In the genomic region with DNA sequence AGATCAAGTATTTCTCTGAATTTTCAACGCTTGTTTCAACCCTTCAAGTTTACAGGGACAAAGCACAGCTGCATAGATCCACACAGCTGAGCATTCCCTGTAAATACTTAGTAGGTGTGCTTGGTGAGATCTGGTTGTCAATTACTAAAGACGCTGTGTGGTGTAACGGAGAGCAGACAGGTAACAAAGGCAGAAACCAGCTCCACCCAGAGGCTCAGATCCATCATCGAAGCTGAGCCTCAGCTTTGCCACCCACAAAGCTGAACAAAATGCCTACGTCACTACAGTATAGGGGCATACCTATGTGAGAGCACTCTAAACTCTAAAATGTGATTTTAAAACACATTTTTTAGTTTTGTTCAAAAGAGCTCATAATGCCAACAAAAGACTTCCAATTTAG, we compare ENCODE assay signal across 23 cellular contexts.
"Had no signal": no experiment of that assay in that cellular context is flagged by ENCODE, and none has a peak within 500 bp of the region (broad histone marks: within the 10 kb centered on the region; RNA-seq: fewer than 3 reads in every experiment).

No MANE protein-coding gene starts in this region.

- H3K27ac Mint-ChIP-seq: activated CD4-positive, alpha-beta memory T cell treated with anti-CD3 and anti-CD28 coated beads, Interleukin-2, amount 10 ng/mL, durations not matched to agents 7 days and 5 days; activated CD4-positive, alpha-beta T cell treated with anti-CD3 and anti-CD28 coated beads, Interleukin-2, amount 10 ng/mL, durations not matched to agents 7 days and 5 days; activated naive CD8-positive, alpha-beta T cell; T-helper 1 cell treated with Interleukin-12 subunit alpha and Interleukin-12 subunit beta and Interleukin-4 antibody, amounts not matched to agents 30 μg/mL and 1 μg/mL, for 36 hours had no signal

- H3K4me3 Mint-ChIP-seq: activated CD4-positive, alpha-beta memory T cell treated with anti-CD3 and anti-CD28 coated beads, Interleukin-2, amount 10 ng/mL, durations not matched to agents 7 days and 5 days; activated CD4-positive, alpha-beta T cell treated with anti-CD3 and anti-CD28 coated beads, Interleukin-2, amount 10 ng/mL, durations not matched to agents 7 days and 5 days; activated naive CD8-positive, alpha-beta T cell; T-helper 1 cell treated with Interleukin-12 subunit alpha and Interleukin-12 subunit beta and Interleukin-4 antibody, amounts not matched to agents 30 μg/mL and 1 μg/mL, for 36 hours had no signal

- H3K4me1 Mint-ChIP-seq: activated CD4-positive, alpha-beta memory T cell treated with anti-CD3 and anti-CD28 coated beads, Interleukin-2, amount 10 ng/mL, durations not matched to agents 7 days and 5 days had no signal

- H3K27me3 Mint-ChIP-seq: activated CD4-positive, alpha-beta memory T cell treated with anti-CD3 and anti-CD28 coated beads, Interleukin-2, amount 10 ng/mL, durations not matched to agents 7 days and 5 days; activated CD4-positive, alpha-beta T cell treated with anti-CD3 and anti-CD28 coated beads, Interleukin-2, amount 10 ng/mL, durations not matched to agents 7 days and 5 days; activated naive CD8-positive, alpha-beta T cell had no signal

- H3K9me3 Mint-ChIP-seq: activated CD4-positive, alpha-beta memory T cell treated with anti-CD3 and anti-CD28 coated beads, Interleukin-2, amount 10 ng/mL, durations not matched to agents 7 days and 5 days; T-helper 1 cell treated with Interleukin-12 subunit alpha and Interleukin-12 subunit beta and Interleukin-4 antibody, amounts not matched to agents 30 μg/mL and 1 μg/mL, for 36 hours had no signal

- DNase-seq: activated CD4-positive, alpha-beta memory T cell treated with anti-CD3 and anti-CD28 coated beads, Interleukin-2, amount 10 ng/mL, durations not matched to agents 7 days and 5 days; activated CD4-positive, alpha-beta T cell treated with anti-CD3 and anti-CD28 coated beads, Interleukin-2, amount 10 ng/mL, durations not matched to agents 7 days and 5 days; activated CD4-positive, CD25-positive, alpha-beta regulatory T cell; activated effector memory CD4-positive, alpha-beta T cell treated with Interleukin-2 at 50 U/mL for 16 hours; activated naive CD4-positive, alpha-beta T cell; adrenal gland; anterior cingulate cortex; MM.1S; NCI-H1105; NCI-H1436; NCI-H1694 treated with DMSO at 0.1 percent for 48 hours; NCI-H2029 treated with DMSO at 0.1 percent for 48 hours; NCI-H510A treated with DMSO at 0.1 percent for 48 hours; NCI-H69; NK-92 treated with Interleukin-12 subunit alpha and Interleukin-12 subunit beta, amount 100 ng/mL, for 24 hours; Peyer's patch; Right ventricle myocardium superior; SJCRH30; SK-N-SH; SW 1271; T-helper 9 cell had no signal
